8 cellular contexts compared by ENCODE assay signal in genomic region chr10:101693701-101694055, GRCh38. TPM values are rescaled to one million over a fixed set of nuclear protein-coding genes. Genes with fewer than 3 reads are reported as not detected.
DNase-seq lines count a peak whose midpoint lies in the region; ATAC-seq and TF ChIP-seq lines count a peak whose summit lies in the region.

No MANE protein-coding gene starts in this region.

- peak overlapping the region; percentile 95 for H3K4me3 Mint-ChIP-seq in activated T-helper 2 cell treated with anti-CD3 and anti-CD28 coated beads, Interferon-gamma antibody, Interleukin-2, Interleukin-4, amounts not matched to agents 10 μg/mL and 5 μg/mL and 100 μg/mL, durations not matched to agents 14 hours and 24 hours and 36 hours (ENCODE audit: low read depth)

- peak overlapping the region; percentile 89 to 95 for H3K4me3 ChIP-seq in right atrium auricular region
- H3K4me3 ChIP-seq in skeletal muscle cell (ENCODE audit: low read depth, low read length) = peak overlapping the region; percentile 74

- peaks cover 16% of the 10 kb centered on the region for H3K4me1 Mint-ChIP-seq in activated T-helper 2 cell treated with anti-CD3 and anti-CD28 coated beads, Interferon-gamma antibody, Interleukin-2, Interleukin-4, amounts not matched to agents 10 μg/mL and 5 μg/mL and 100 μg/mL, durations not matched to agents 14 hours and 24 hours and 36 hours (ENCODE audit: low read depth)

- H3K9me3 ChIP-seq in KOPT-K1 (ENCODE audit: insufficient read depth, low read length, poor library complexity, severe bottlenecking) (no peaks in the 10 kb centered on the region), right atrium auricular region (no peaks in the 10 kb centered on the region)

- H3K27ac ChIP-seq in KOPT-K1 (ENCODE audit: low read depth, low read length, poor library complexity, severe bottlenecking) (peak overlapping the region; percentile 95), right atrium auricular region (peak overlapping the region; percentile 97 to 98)

- H3K27ac Mint-ChIP-seq in activated T-helper 2 cell treated with anti-CD3 and anti-CD28 coated beads, Interferon-gamma antibody, Interleukin-2, Interleukin-4, amounts not matched to agents 10 μg/mL and 5 μg/mL and 100 μg/mL, durations not matched to agents 14 hours and 24 hours and 36 hours = peak overlapping the region; percentile 95

- ATAC-seq in GM21515 (IDR thresholded peaks at IDR 0.05; ENCODE audit: unreplicated experiment) (peak; percentile 9), HG02623 (IDR thresholded peaks at IDR 0.05; ENCODE audit: unreplicated experiment) (no peak)

- no peaks in the 10 kb centered on the region for H3K27me3 Mint-ChIP-seq in activated T-helper 2 cell treated with anti-CD3 and anti-CD28 coated beads, Interferon-gamma antibody, Interleukin-2, Interleukin-4, amounts not matched to agents 10 μg/mL and 5 μg/mL and 100 μg/mL, durations not matched to agents 14 hours and 24 hours and 36 hours (ENCODE audit: low read depth)

- H3K4me1 ChIP-seq in right atrium auricular region = peaks cover 0 to 44% of the 10 kb centered on the region in 2 donors

- peak; percentile 48 for DNase-seq in NCI-H1092 treated with DMSO at 0.1 percent for 48 hours (lab: John Stamatoyannopoulos, UW)
- DNase-seq in NCI-H1092 (lab: John Stamatoyannopoulos, UW) = no peak
- no peak for DNase-seq in activated T-helper 2 cell treated with anti-CD3 and anti-CD28 coated beads, Interferon-gamma antibody, Interleukin-2, Interleukin-4, amounts not matched to agents 10 μg/mL and 5 μg/mL and 100 μg/mL, durations not matched to agents 14 hours and 24 hours and 36 hours (ENCODE audit: low spot score)
- no peak for DNase-seq in right atrium auricular region (ENCODE audit: low spot score)
- no peak for DNase-seq in skeletal muscle cell (ENCODE audit: low read depth)

- no peak for TF ChIP-seq CTCF in right atrium auricular region (IDR thresholded peaks at IDR 0.05)

- peaks cover 9% of the 10 kb centered on the region for H3K36me3 Mint-ChIP-seq in activated T-helper 2 cell treated with anti-CD3 and anti-CD28 coated beads, Interferon-gamma antibody, Interleukin-2, Interleukin-4, amounts not matched to agents 10 μg/mL and 5 μg/mL and 100 μg/mL, durations not matched to agents 14 hours and 24 hours and 36 hours (ENCODE audit: low read depth)

- no peaks in the 10 kb centered on the region for H3K9me3 Mint-ChIP-seq in activated T-helper 2 cell treated with anti-CD3 and anti-CD28 coated beads, Interferon-gamma antibody, Interleukin-2, Interleukin-4, amounts not matched to agents 10 μg/mL and 5 μg/mL and 100 μg/mL, durations not matched to agents 14 hours and 24 hours and 36 hours

- intact Hi-C loops in activated T-helper 2 cell treated with anti-CD3 and anti-CD28 coated beads, Interferon-gamma antibody, Interleukin-2, Interleukin-4, amounts not matched to agents 10 μg/mL and 5 μg/mL and 100 μg/mL, durations not matched to agents 14 hours and 24 hours and 36 hours (cut with micrococcal nuclease) = loop anchor here (5.0 to 10.0 kb wide), 2 partner anchors 89 to 421 kb away; partner anchors contain the start of gene NPM3

- H3K27me3 ChIP-seq in right atrium auricular region = no peaks in the 10 kb centered on the region

- H3K36me3 ChIP-seq in KOPT-K1 (ENCODE audit: insufficient read depth, low read length) = no peaks in the 10 kb centered on the region
- no peaks in the 10 kb centered on the region for H3K36me3 ChIP-seq in right atrium auricular region

RNA-seq across cellular contexts. Expression of gene FBXW4, which starts 1.3 kb away (rescaled TPM):
- total RNA-seq in activated T-helper 2 cell treated with anti-CD3 and anti-CD28 coated beads, Interferon-gamma antibody, Interleukin-2, Interleukin-4, amounts not matched to agents 10 μg/mL and 5 μg/mL and 100 μg/mL, durations not matched to agents 14 hours and 24 hours and 36 hours = 35.8 and 37.7 TPM in 2 replicates
- 10 to 100 TPM; 75.2 to 95.1 TPM for total RNA-seq in right atrium auricular region
